In genomic region chr1:155978973-155979429, GRCh38 we compare ENCODE assay signal across 8 cellular contexts. TPM values are rescaled to one million over a fixed set of nuclear protein-coding genes. Genes with fewer than 3 reads are reported as not detected.
DNase-seq lines count a peak whose midpoint lies in the region; ATAC-seq, FAIRE-seq and TF ChIP-seq lines count a peak whose summit lies in the region.

No MANE protein-coding gene starts in this region.

- H3K79me1 ChIP-seq in mesenchymal stem cell (replicated peaks; ENCODE audit: low read length, poor library complexity, severe bottlenecking) = peaks cover 5% of the 10 kb centered on the region

- H2BK15ac ChIP-seq in mesenchymal stem cell (ENCODE audit: low read depth, poor library complexity, severe bottlenecking) = peak overlapping the region; percentile 86

- H3K14ac ChIP-seq in mesenchymal stem cell (ENCODE audit: low read length in 2 of 2) = peak overlapping the region in 1 of 2 experiments; percentile 91

- CTCF ChIA-PET in PC-3 (lab: Charles Lee) = interaction anchor here (2.4 kb wide), 1 partner anchor 17 kb away, joined by 8 read pairs; no protein-coding TSS in a partner anchor

- peak overlapping the region; percentile 92 for H2BK120ac ChIP-seq in mesenchymal stem cell (ENCODE audit: low read depth, low read length)

- peak overlapping the region; percentile 83 to 86 for H3K18ac ChIP-seq in mesenchymal stem cell (ENCODE audit: low read depth in 1 of 2, low read length in 2 of 2)

- no peaks in the 10 kb centered on the region for H3K9me2 ChIP-seq in PC-3 (replicated peaks; ENCODE audit: low read length)

- H3K4me2 ChIP-seq in PC-3 (ENCODE audit: low read length) = peak overlapping the region; percentile 90
- peak overlapping the region; percentile 86 for H3K4me2 ChIP-seq in mesenchymal stem cell (ENCODE audit: low read length, poor library complexity, severe bottlenecking)

- peaks cover 55% of the 10 kb centered on the region for H3K79me2 ChIP-seq in PC-3 (ENCODE audit: low read length)

- H3F3A ChIP-seq in PC-3 (ENCODE audit: low read length, unreplicated experiment) = no peaks in the 10 kb centered on the region

- H3K9me3 ChIP-seq in PC-3 (ENCODE audit: low read length) = no peaks in the 10 kb centered on the region
- H3K9me3 ChIP-seq in mesenchymal stem cell (ENCODE audit: control insufficient read depth, low read length) = no peaks in the 10 kb centered on the region
- H3K9me3 ChIP-seq in vagina = no peaks in the 10 kb centered on the region

- H3K9ac ChIP-seq in PC-3 (ENCODE audit: low read length) (peak overlapping the region; percentile 92), mesenchymal stem cell (ENCODE audit: low read length) (peak overlapping the region; percentile 95)

- H3K27ac ChIP-seq in PC-3 (ENCODE audit: low read length) (peak overlapping the region; percentile 57), cingulate gyrus (ENCODE audit: low read depth, low read length) (peak overlapping the region; percentile 89), mesenchymal stem cell (ENCODE audit: low read length, poor library complexity, severe bottlenecking) (peak overlapping the region; percentile 52), vagina (peak overlapping the region; percentile 95)

- H3K4me3 ChIP-seq in PC-3 (ENCODE audit: low read length) (peak overlapping the region; percentile 97), mesenchymal stem cell (ENCODE audit: insufficient read depth in 1 of 2, low read depth in 1 of 2, low read length in 2 of 2) (peak overlapping the region; percentile 92), vagina (peak overlapping the region; percentile 85 to 87)

- H2BK12ac ChIP-seq in mesenchymal stem cell (ENCODE audit: low read length in 2 of 2) = peak overlapping the region in 1 of 2 experiments; percentile 33

- H3K36me3 ChIP-seq in PC-3 (ENCODE audit: low read depth, low read length) (no peaks in the 10 kb centered on the region), mesenchymal stem cell (ENCODE audit: control insufficient read depth in 1 of 2, insufficient read depth in 2 of 2, low read depth in 1 of 2, low read length in 2 of 2) (peaks cover 0 to 5% of the 10 kb centered on the region in 2 experiments), vagina (no peaks in the 10 kb centered on the region)

- H2AFZ ChIP-seq in PC-3 (ENCODE audit: low read length) (peak overlapping the region; percentile 96), mesenchymal stem cell (ENCODE audit: low read depth, low read length) (peak overlapping the region; percentile 47)

- BruUV-seq in PC-3 (replicated peaks; lab: Mats Ljungman, UMichigan) = TSS peak; percentile 71

- POLR2A ChIA-PET in PC-3 (lab: Charles Lee; ENCODE audit: unreplicated experiment) = interaction anchor here (0.6 kb wide), 2 partner anchors 26 to 1384 kb away, joined by 4 read pairs; no protein-coding TSS in a partner anchor

- H2BK5ac ChIP-seq in mesenchymal stem cell (ENCODE audit: low read depth, low read length, poor library complexity, severe bottlenecking) = peak overlapping the region; percentile 10

- peaks cover 17% of the 10 kb centered on the region for H4K20me1 ChIP-seq in PC-3 (ENCODE audit: low read length)

- no peaks in the 10 kb centered on the region for H3K27me3 ChIP-seq in PC-3 (ENCODE audit: low read length)
- H3K27me3 ChIP-seq in mesenchymal stem cell (ENCODE audit: control insufficient read depth in 1 of 2, insufficient read depth in 1 of 2, low read length in 2 of 2) = no peaks in the 10 kb centered on the region
- no peaks in the 10 kb centered on the region for H3K27me3 ChIP-seq in vagina

- FAIRE-seq in D721Med (lab: Jason Lieb, UNC) = no peak

- TF ChIP-seq POLR2A in GM18951 (IDR thresholded peaks at IDR 0.05; ENCODE audit: extremely low read depth, insufficient read depth, insufficient read length) (peak; percentile 35), vagina (IDR thresholded peaks at IDR 0.05) (no peak)

- H3K23ac ChIP-seq in mesenchymal stem cell (ENCODE audit: low read length in 2 of 2) = no peak overlapping the region

- peaks cover 58% of the 10 kb centered on the region for H3K4me1 ChIP-seq in PC-3 (ENCODE audit: insufficient read depth, low read length)
- peaks cover 43% of the 10 kb centered on the region for H3K4me1 ChIP-seq in mesenchymal stem cell (ENCODE audit: control insufficient read depth, insufficient read depth, low read depth, low read length)
- peaks cover 89% of the 10 kb centered on the region for H3K4me1 ChIP-seq in vagina

- H3K4ac ChIP-seq in mesenchymal stem cell (ENCODE audit: low read depth in 1 of 2, low read length in 2 of 2) = peak overlapping the region in 1 of 2 experiments; percentile 94

- TF ChIP-seq CTCF in PC-3 (conservative IDR thresholded peaks at IDR 0.05; ENCODE audit: low read depth, low read length) (no peak), vagina (IDR thresholded peaks at IDR 0.05) (no peak), D721Med (IDR thresholded peaks at IDR 0.05; ENCODE audit: insufficient read depth, missing control alignments) (no peak)

- peak overlapping the region; percentile 5 for H2AK5ac ChIP-seq in mesenchymal stem cell (ENCODE audit: low read length, severe bottlenecking)

- in situ Hi-C loops in GM18951 (cut with MboI; ENCODE audit: low sequenced_read_pairs, unreplicated experiment) = no loop called here

- peak overlapping the region; percentile 52 for H4K91ac ChIP-seq in mesenchymal stem cell (ENCODE audit: low read length)

- DNase-seq in PC-3 = no peak
- peak; percentile 61 for DNase-seq in mesenchymal stem cell
- no peak for DNase-seq in vagina (ENCODE audit: extremely low spot score in 2 of 2)
- DNase-seq in D721Med (ENCODE audit: insufficient read length, low spot score) = no peak
- no peak for DNase-seq in NCI-H345 treated with DMSO at 0.1 percent for 48 hours (lab: John Stamatoyannopoulos, UW; ENCODE audit: unreplicated experiment)
- no peak for DNase-seq in NCI-H1417 (lab: John Stamatoyannopoulos, UW)

- ATAC-seq in PC-3 = no peak

- 12% methylated on average over 8 of the region's 8 CpGs for WGBS in mesenchymal stem cell

- intact Hi-C loops in PC-3 (cut with micrococcal nuclease) = loop anchor here (5.0 kb wide), 1 partner anchor 143 kb away; no protein-coding TSS in a partner anchor
- intact Hi-C loops in vagina (cut with DNase I) = no loop called here

- H4K8ac ChIP-seq in mesenchymal stem cell (ENCODE audit: low read length) = peak overlapping the region; percentile 42

RNA-seq across cellular contexts. Expression of gene ARHGEF2, which starts 0.7 kb away (rescaled TPM):
- total RNA-seq in PC-3 (2014; rRNA removed) (65.9 and 70.8 TPM in 2 replicates), vagina (76.4 TPM)
- polyA plus RNA-seq in mesenchymal stem cell (2013, experiment 1 of 2) = 58.9 TPM
- polyA plus RNA-seq in mesenchymal stem cell (2013, experiment 2 of 2) = 55.6 TPM

RNA-seq across cellular contexts. Expression of gene RXFP4, which starts 37.6 kb away (rescaled TPM):
- total RNA-seq in PC-3 (2014; rRNA removed) (not detected in 2 replicates), vagina (not detected)
- polyA plus RNA-seq in mesenchymal stem cell (2013, experiment 1 of 2) = not detected
- polyA plus RNA-seq in mesenchymal stem cell (2013, experiment 2 of 2) = not detected

RNA-seq across cellular contexts. Expression of gene SSR2, which starts 41.8 kb away (rescaled TPM):
- total RNA-seq in PC-3 (2014; rRNA removed) (282 and 293 TPM in 2 replicates), vagina (187 TPM)
- polyA plus RNA-seq in mesenchymal stem cell (2013, experiment 1 of 2) = 523 TPM
- polyA plus RNA-seq in mesenchymal stem cell (2013, experiment 2 of 2) = 523 TPM

RNA-seq across cellular contexts. Expression of gene KHDC4, which starts 44.8 kb away (rescaled TPM):
- total RNA-seq in PC-3 (2014; rRNA removed) = 63.4 and 64.4 TPM in 2 replicates
- 18.9 TPM for polyA plus RNA-seq in mesenchymal stem cell (2013, experiment 1 of 2)
- polyA plus RNA-seq in mesenchymal stem cell (2013, experiment 2 of 2) = 17.3 TPM
- 47.6 TPM for total RNA-seq in vagina
